ENCODE assay signal across 1 cellular context in genomic region chr13:58452123-58452623, GRCh38.
TF ChIP-seq lines count a peak whose summit lies in the region.

No MANE protein-coding gene starts in this region.

TF ChIP-seq in HepG2, 621 proteins besides CTCF, POLR2A, EP300 and RAD21 (continued from another document):
- TF ChIP-seq ZFP91 (CRISPR knock-in tag; IDR thresholded peaks at IDR 0.05; ENCODE audit: borderline replicate concordance) (no peak), ZSCAN9 (CRISPR knock-in tag; IDR thresholded peaks at IDR 0.05; ENCODE audit: borderline replicate concordance) (0 out of 2 replicates have a peak, but pooled peaks have one; percentile 24), HDAC1 (CRISPR knock-in tag; IDR thresholded peaks at IDR 0.05) (no peak; the same call in 1 of the 2 replicates), ZBTB21 (CRISPR knock-in tag; IDR thresholded peaks at IDR 0.05) (no peak), ZNF724P (CRISPR knock-in tag; IDR thresholded peaks at IDR 0.05; ENCODE audit: borderline replicate concordance) (no peak), ZNF354B (CRISPR knock-in tag; IDR thresholded peaks at IDR 0.05) (no peak), ZZZ3 (CRISPR knock-in tag; IDR thresholded peaks at IDR 0.05; ENCODE audit: borderline replicate concordance) (no peak), FOXA3 (CRISPR knock-in tag; IDR thresholded peaks at IDR 0.05) (peak; percentile 79), CCDC6 (CRISPR knock-in tag; IDR thresholded peaks at IDR 0.05) (no peak), KLF11 (CRISPR knock-in tag; IDR thresholded peaks at IDR 0.05) (no peak), MED1 (CRISPR knock-in tag; IDR thresholded peaks at IDR 0.05) (peak; percentile 28; the same call in 1 of the 2 replicates), MIER2 (CRISPR knock-in tag; IDR thresholded peaks at IDR 0.05) (no peak)
- TF ChIP-seq, protein P1, sequence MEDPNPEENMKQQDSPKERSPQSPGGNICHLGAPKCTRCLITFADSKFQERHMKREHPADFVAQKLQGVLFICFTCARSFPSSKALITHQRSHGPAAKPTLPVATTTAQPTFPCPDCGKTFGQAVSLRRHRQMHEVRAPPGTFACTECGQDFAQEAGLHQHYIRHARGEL (CRISPR knock-in tag; IDR thresholded peaks at IDR 0.05): no peak
